Comparison of ENCODE assay signal across 1 cellular context in genomic region chr1:66399888-66400529, GRCh38.
TF ChIP-seq lines count a peak whose summit lies in the region.

No MANE protein-coding gene starts in this region.

TF ChIP-seq in GM12878, 131 proteins besides CTCF, POLR2A, EP300 and RAD21 (continued from another document and continues in another):
- TF ChIP-seq YBX1 (IDR thresholded peaks at IDR 0.05), result no peak
- no peak for TF ChIP-seq ATF3 (IDR thresholded peaks at IDR 0.05; ENCODE audit: borderline replicate concordance, extremely low read depth, low read depth, low read length)
- 0 out of 2 replicates have a peak, but pooled peaks have one; percentile 19 for TF ChIP-seq RELB (IDR thresholded peaks at IDR 0.05; ENCODE audit: low read depth)
- peak; percentile 61 to 81; a peak in 3 of 4 replicates for TF ChIP-seq IKZF2 (IDR thresholded peaks at IDR 0.05)
- TF ChIP-seq SKIL (IDR thresholded peaks at IDR 0.05; ENCODE audit: low read depth, poor library complexity, severe bottlenecking), result peak; percentile 93
- TF ChIP-seq E2F8 (IDR thresholded peaks at IDR 0.05; ENCODE audit: low read depth, partially characterized antibody), result no peak
- TF ChIP-seq SMARCA5 (IDR thresholded peaks at IDR 0.05), result no peak
- no peak for TF ChIP-seq EZH2 (IDR thresholded peaks at IDR 0.05; ENCODE audit: borderline replicate concordance, control insufficient read depth, low read depth, low read length)
- TF ChIP-seq IRF4 (IDR thresholded peaks at IDR 0.05; ENCODE audit: low read depth, low read length), result peak; percentile 99
- no peak for TF ChIP-seq HDAC6 (IDR thresholded peaks at IDR 0.05; ENCODE audit: unreplicated experiment)
- TF ChIP-seq IKZF1 (conservative IDR thresholded peaks at IDR 0.05), result peak; percentile 54; the same call in 1 of the 2 replicates
- peak in 1 of 2 experiments; percentile 20; a peak in 3 of 4 replicates for TF ChIP-seq BHLHE40 (IDR thresholded peaks at IDR 0.05; ENCODE audit: borderline replicate concordance in 1 of 2, low read depth in 2 of 2, low read length in 1 of 2)
- no peak for TF ChIP-seq KAT2A (conservative IDR thresholded peaks at IDR 0.05; ENCODE audit: control insufficient read depth, low read depth, low read length)
- TF ChIP-seq TCF7 (IDR thresholded peaks at IDR 0.05; ENCODE audit: borderline replicate concordance), result peak; percentile 78; the same call in 1 of the 2 replicates
- no peak for TF ChIP-seq NBN (IDR thresholded peaks at IDR 0.05)
- no peak; the same call in 1 of the 2 replicates for TF ChIP-seq CBFB (IDR thresholded peaks at IDR 0.05; ENCODE audit: low read depth)
- no peak for TF ChIP-seq USF1 (IDR thresholded peaks at IDR 0.05; ENCODE audit: borderline replicate concordance, extremely low read length, insufficient read depth, low read depth, low read length)
- TF ChIP-seq E2F4 (IDR thresholded peaks at IDR 0.05; ENCODE audit: low read depth, low read length), result no peak
- TF ChIP-seq ASH2L (IDR thresholded peaks at IDR 0.05; ENCODE audit: borderline replicate concordance, low read depth), result no peak
- no peak for TF ChIP-seq CHD4 (IDR thresholded peaks at IDR 0.05)
- peak; percentile 79 for TF ChIP-seq MTA2 (IDR thresholded peaks at IDR 0.05; ENCODE audit: low read depth)
- TF ChIP-seq NFYA (IDR thresholded peaks at IDR 0.05; ENCODE audit: borderline replicate concordance, low read depth, low read length), result no peak
- peak; percentile 40 for TF ChIP-seq KLF5 (IDR thresholded peaks at IDR 0.05; ENCODE audit: partially characterized antibody)
- TF ChIP-seq MYC (IDR thresholded peaks at IDR 0.05; ENCODE audit: insufficient read depth, insufficient read length, insufficient replicate concordance, low read length, severe bottlenecking), result no peak
- peak; percentile 95 for TF ChIP-seq ZBED1 (IDR thresholded peaks at IDR 0.05; ENCODE audit: borderline replicate concordance)
- peak; percentile 90 for TF ChIP-seq BCL3 (IDR thresholded peaks at IDR 0.05; ENCODE audit: borderline replicate concordance, insufficient read depth, low read depth, low read length, poor library complexity, severe bottlenecking)
- no peak for TF ChIP-seq CHD2 (IDR thresholded peaks at IDR 0.05; ENCODE audit: borderline replicate concordance, low read depth, low read length)
- peak; percentile 89 for TF ChIP-seq POU2F2 (IDR thresholded peaks at IDR 0.05; ENCODE audit: borderline replicate concordance, low read depth, low read length)
- peak; percentile 100 for TF ChIP-seq ATF2 (IDR thresholded peaks at IDR 0.05; ENCODE audit: low read length)
- TF ChIP-seq TAF1 (IDR thresholded peaks at IDR 0.05; ENCODE audit: borderline replicate concordance, low read depth, low read length), result no peak
- TF ChIP-seq STAT3 (IDR thresholded peaks at IDR 0.05; ENCODE audit: low read depth, low read length), result 0 out of 2 replicates have a peak, but pooled peaks have one; percentile 22
- TF ChIP-seq CREB1 (IDR thresholded peaks at IDR 0.05; ENCODE audit: low read depth), result peak; percentile 73; the same call in 1 of the 2 replicates
- TF ChIP-seq MTA3 (IDR thresholded peaks at IDR 0.05; ENCODE audit: borderline replicate concordance, low read length), result peak; percentile 89
- TF ChIP-seq ZNF622 (IDR thresholded peaks at IDR 0.05), result no peak
- TF ChIP-seq NR2C1 (IDR thresholded peaks at IDR 0.05), result no peak
- no peak for TF ChIP-seq MLLT1 (IDR thresholded peaks at IDR 0.05)
- TF ChIP-seq MAX (IDR thresholded peaks at IDR 0.05; ENCODE audit: low read depth, low read length), result no peak
- TF ChIP-seq ZBTB40 (IDR thresholded peaks at IDR 0.05; ENCODE audit: borderline replicate concordance), result no peak
- peak; percentile 99 for TF ChIP-seq ZNF217 (IDR thresholded peaks at IDR 0.05)
- TF ChIP-seq ZSCAN29 (IDR thresholded peaks at IDR 0.05), result no peak
